19 cellular contexts compared by ENCODE assay signal in genomic region chr5:130488252-130488651, GRCh38.
"Had no signal": no experiment of that assay in that cellular context is flagged by ENCODE, and none has a peak within 500 bp of the region (broad histone marks: within the 10 kb centered on the region; RNA-seq: fewer than 3 reads in every experiment).

No MANE protein-coding gene starts in this region.

- DNase-seq: effector memory CD4-positive, alpha-beta T cell; foreskin keratinocyte; heart left ventricle; kidney; natural killer cell; occipital lobe; ovary; psoas muscle; right cardiac atrium; sigmoid colon; stimulated activated CD4-positive, alpha-beta T cell treated with anti-CD3 and anti-CD28 coated beads, Interleukin-2, amount 100 ng/mL, for 24 hours; stimulated activated CD4-positive, alpha-beta T cell treated with anti-CD3 and anti-CD28 coated beads, Interleukin-4, amount 100 ng/mL, for 4 hours; stimulated activated naive CD8-positive, alpha-beta T cell treated with anti-CD3 and anti-CD28 coated beads, Interleukin-15, Interleukin-2, amounts not matched to agents 100 U/mL and 50 U/mL, for 24 hours; substantia nigra; testis; tibial artery had no signal

- ATAC-seq: foreskin keratinocyte; gastroesophageal sphincter; heart left ventricle; left lobe of liver; natural killer cell; psoas muscle; right cardiac atrium; stimulated activated memory B cell treated with anti-CD40 and anti-IgM and Interleukin-4, amounts not matched to agents 10 μg/mL and 1 μg/mL and 100 μg/mL, for 72 hours; stimulated activated naive CD8-positive, alpha-beta T cell treated with anti-CD3 and anti-CD28 coated beads, Interleukin-15, Interleukin-2, amounts not matched to agents 100 U/mL and 50 U/mL, for 24 hours had no signal
